In the genomic region with DNA sequence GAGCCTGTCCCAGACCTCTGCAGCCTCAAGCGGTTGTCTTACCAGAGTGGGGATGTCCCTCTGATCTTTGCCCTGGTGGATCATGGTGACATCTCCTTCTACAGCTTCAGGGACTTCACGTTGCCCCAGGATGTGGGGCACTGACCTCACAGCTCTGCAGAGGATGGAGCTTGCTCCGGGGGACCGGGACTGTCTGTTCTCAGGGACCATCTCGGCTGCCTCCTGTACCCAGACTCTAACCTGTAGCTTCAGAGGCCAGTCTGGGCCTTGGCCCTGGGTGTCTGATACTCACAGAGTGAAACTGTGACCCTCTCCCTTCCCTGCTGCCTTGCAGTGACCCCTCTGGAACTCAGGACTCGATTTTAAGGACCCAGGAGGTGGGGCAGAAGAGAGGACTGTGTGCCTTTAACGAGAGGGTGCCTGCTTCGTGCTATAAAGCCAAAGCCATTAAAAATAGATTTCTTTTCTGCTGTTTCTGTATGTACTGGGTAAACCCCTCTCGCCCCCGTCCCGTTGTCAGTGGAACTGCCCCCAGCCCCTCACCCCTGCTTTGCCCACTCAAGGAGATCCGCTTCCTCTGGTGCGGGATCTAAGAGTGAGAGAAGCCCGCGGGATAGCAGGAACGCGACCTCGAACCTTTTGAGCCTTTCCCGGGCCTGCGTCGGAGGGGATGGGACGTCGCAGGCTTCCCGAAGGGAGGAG, we compare ENCODE assay signal across 9 cellular contexts. TPM values are rescaled to one million over a fixed set of nuclear protein-coding genes. Genes with fewer than 3 reads are reported as not detected.
DNase-seq lines count a peak whose midpoint lies in the region; ATAC-seq and TF ChIP-seq lines count a peak whose summit lies in the region.
"Had no signal": no experiment of that assay in that cellular context is flagged by ENCODE, and none has a peak within 500 bp of the region (broad histone marks: within the 10 kb centered on the region; RNA-seq: fewer than 3 reads in every experiment).

No MANE protein-coding gene starts in this region.

- TF ChIP-seq POLR2A in prostate gland (IDR thresholded peaks at IDR 0.05): no peak

- no peak for TF ChIP-seq CTCF in GM12864 (IDR thresholded peaks at IDR 0.05; ENCODE audit: low read depth, low read length, missing control alignments)
- no peak for TF ChIP-seq CTCF in foreskin fibroblast (IDR thresholded peaks at IDR 0.05; ENCODE audit: low read depth, low read length)
- TF ChIP-seq CTCF in prostate gland (IDR thresholded peaks at IDR 0.05): no peak
- TF ChIP-seq CTCF in foreskin keratinocyte (conservative IDR thresholded peaks at IDR 0.05): no peak

- 27% methylated on average over 20 of the region's 24 CpGs for WGBS in prostate gland

- DNase-seq in GM12864 (ENCODE audit: low read depth) (no peak), T-helper 17 cell (no peak), foreskin fibroblast (no peak), prostate gland (ENCODE audit: low spot score) (no peak), cerebellar cortex (ENCODE audit: low spot score) (no peak), foreskin keratinocyte (no peak)
- no peak for DNase-seq in activated CD4-positive, CD25-positive, alpha-beta regulatory T cell treated with anti-CD3 and anti-CD28 coated beads, Interleukin-2, amount 50 U/mL, for 72 hours
- DNase-seq in stimulated activated CD8-positive, alpha-beta memory T cell treated with anti-CD3 and anti-CD28 coated beads, Interleukin-4, amount 100 ng/mL, for 48 hours: no peak

- H3K27me3 ChIP-seq in prostate gland (replicated peaks; ENCODE audit: insufficient read depth) (no peaks in the 10 kb centered on the region), foreskin keratinocyte (no peaks in the 10 kb centered on the region)

- intact Hi-C loops in prostate gland (cut with DNase I): no loop called here

- no peaks in the 10 kb centered on the region for H3K27me3 Mint-ChIP-seq in T-helper 17 cell

- peak overlapping the region; percentile 34 for H3K27ac Mint-ChIP-seq in T-helper 17 cell

- peaks cover 12% of the 10 kb centered on the region for H3K4me1 Mint-ChIP-seq in T-helper 17 cell

- H3K4me3 ChIP-seq in GM12864 (ENCODE audit: low read depth, low read length) (peak overlapping the region; percentile 50), foreskin fibroblast (ENCODE audit: low read depth in 1 of 2, low read length in 2 of 2) (peak overlapping the region; percentile 41 to 47), prostate gland (peak overlapping the region; percentile 59 to 74)

- no peaks in the 10 kb centered on the region for H3K36me3 ChIP-seq in prostate gland

- ATAC-seq in T-helper 17 cell: no peak
- ATAC-seq in foreskin keratinocyte: no peak

- H3K9me3 ChIP-seq in T-helper 17 cell (ENCODE audit: control insufficient read depth, low read length, poor library complexity, severe bottlenecking) (no peaks in the 10 kb centered on the region), prostate gland (no peaks in the 10 kb centered on the region)

- peaks cover 3% of the 10 kb centered on the region for H3K36me3 Mint-ChIP-seq in T-helper 17 cell (ENCODE audit: low read depth)

- peaks cover 4% of the 10 kb centered on the region for H3K4me1 ChIP-seq in prostate gland (replicated peaks)
- H3K4me1 ChIP-seq in foreskin keratinocyte: no peaks in the 10 kb centered on the region

- H3K27ac ChIP-seq in prostate gland: peak overlapping the region; percentile 85 to 91
- no peak overlapping the region for H3K27ac ChIP-seq in foreskin keratinocyte
- H3K27ac ChIP-seq: HL-60 had no signal

- H3K4me3 Mint-ChIP-seq in T-helper 17 cell: peak overlapping the region; percentile 82

RNA-seq across cellular contexts. Expression of gene LLGL2, which starts 1.1 kb away (rescaled TPM):
- 10 to 100 TPM; 39.3 to 41.9 TPM for total RNA-seq in T-helper 17 cell
- total RNA-seq in prostate gland: 10 to 100 TPM; 43.0 to 65.3 TPM
- 24.6 and 28.2 TPM in 2 replicates for total RNA-seq in foreskin keratinocyte
- 25.7 and 26.8 TPM in 2 replicates for polyA plus RNA-seq in foreskin keratinocyte

RNA-seq across cellular contexts. Expression of gene TSEN54, which starts 8.1 kb away (rescaled TPM):
- total RNA-seq in T-helper 17 cell: 10 to 100 TPM; 49.7 to 56.5 TPM
- 10 to 100 TPM; 45.9 to 56.2 TPM for total RNA-seq in prostate gland
- 33.6 and 36.1 TPM in 2 replicates for total RNA-seq in foreskin keratinocyte
- polyA plus RNA-seq in foreskin keratinocyte: 37.8 and 41.1 TPM in 2 replicates

RNA-seq across cellular contexts. Expression of gene CASKIN2, which starts 9.1 kb away (rescaled TPM):
- total RNA-seq in T-helper 17 cell (under 1 TPM; 0.08 to 0.40 TPM), prostate gland (10 to 100 TPM; 16.0 to 35.8 TPM), foreskin keratinocyte (11.5 and 12.0 TPM in 2 replicates)
- 6.8 and 6.9 TPM in 2 replicates for polyA plus RNA-seq in foreskin keratinocyte
